ENCODE assay signal across 17 cellular contexts in genomic region chr2:29224693-29225551, GRCh38.
DNase-seq lines count a peak whose midpoint lies in the region; ATAC-seq and TF ChIP-seq lines count a peak whose summit lies in the region.
"Had no signal": no experiment of that assay in that cellular context is flagged by ENCODE, and none has a peak within 500 bp of the region (broad histone marks: within the 10 kb centered on the region; RNA-seq: fewer than 3 reads in every experiment).

No MANE protein-coding gene starts in this region.

- no peak for TF ChIP-seq POLR2A in breast epithelium (IDR thresholded peaks at IDR 0.05)

- DNase-seq in CD14-positive monocyte (ENCODE audit: low spot score) (peak; percentile 38), H7 (peak; percentile 14), breast epithelium (ENCODE audit: low spot score in 2 of 2) (peak in 1 of 2 donors; percentile 47), sciatic nerve (ENCODE audit: low spot score) (peak; percentile 54), left lung (no peak), RKO (ENCODE audit: low spot score) (no peak)
- DNase-seq in stimulated activated CD4-positive, alpha-beta T cell treated with anti-CD3 and anti-CD28 coated beads, Interleukin-2, amount 100 ng/mL, for 24 hours = no peak
- DNase-seq: CD8-positive, alpha-beta memory T cell; GF-D8; NCI-H1417 treated with DMSO at 0.1 percent for 48 hours; NCI-H1930; NCI-H774; Right ventricle myocardium superior had no signal

- H3K9me3 ChIP-seq in breast epithelium (no peaks in the 10 kb centered on the region), left lung (no peaks in the 10 kb centered on the region)
- H3K9me3 ChIP-seq: BE2C had no signal

- H3K4me3 ChIP-seq in H7 (ENCODE audit: insufficient read depth, low read depth, low read length) (no peak overlapping the region), breast epithelium (no peak overlapping the region), left lung (no peak overlapping the region)
- H3K4me3 ChIP-seq: GM23248, K562 had no signal

- TF ChIP-seq CTCF in CD14-positive monocyte (IDR thresholded peaks at IDR 0.05) (no peak), breast epithelium (IDR thresholded peaks at IDR 0.05) (no peak), left lung (IDR thresholded peaks at IDR 0.05) (no peak)

- H3K27ac Mint-ChIP-seq in CD14-positive monocyte = no peak overlapping the region
- H3K27ac Mint-ChIP-seq: CD8-positive, alpha-beta memory T cell had no signal

- ATAC-seq in sciatic nerve (no peak), left lung (no peak)
- ATAC-seq: K562, Panc1 had no signal

- H3K9me3 Mint-ChIP-seq in CD14-positive monocyte = no peaks in the 10 kb centered on the region

- H3K27ac ChIP-seq in breast epithelium (peak overlapping the region; percentile 37 to 55), left lung (no peak overlapping the region)
- H3K27ac ChIP-seq: GM23248 had no signal

- H3K27me3 ChIP-seq in H7 (ENCODE audit: control insufficient read depth, insufficient read depth, low read length) (no peaks in the 10 kb centered on the region), breast epithelium (peaks cover 0 to 7% of the 10 kb centered on the region in 2 donors), left lung (peaks cover 0 to 50% of the 10 kb centered on the region in 2 donors)
- H3K27me3 ChIP-seq: BE2C had no signal

- peaks cover 10% of the 10 kb centered on the region for H3K4me1 Mint-ChIP-seq in CD14-positive monocyte
- H3K4me1 Mint-ChIP-seq: CD8-positive, alpha-beta memory T cell had no signal

- no peak overlapping the region for H3K4me3 Mint-ChIP-seq in CD14-positive monocyte
- H3K4me3 Mint-ChIP-seq: CD8-positive, alpha-beta memory T cell had no signal

- H3K36me3 ChIP-seq in H7 (replicated peaks; ENCODE audit: control insufficient read depth, insufficient read depth, low read length) (no peaks in the 10 kb centered on the region), breast epithelium (no peaks in the 10 kb centered on the region), left lung (no peaks in the 10 kb centered on the region)
- H3K36me3 ChIP-seq: BE2C had no signal

- intact Hi-C loops in CD14-positive monocyte (cut with micrococcal nuclease) = no loop called here
- intact Hi-C loops in breast epithelium (cut with DNase I; ENCODE audit: low total_unique reads) = no loop called here
- intact Hi-C loops in sciatic nerve (cut with DNase I) = no loop called here
- intact Hi-C loops in left lung (cut with DNase I) = no loop called here

- H3K4me1 ChIP-seq in breast epithelium = no peaks in the 10 kb centered on the region
- H3K4me1 ChIP-seq in left lung = no peaks in the 10 kb centered on the region

- H3K27me3 Mint-ChIP-seq in CD14-positive monocyte (ENCODE audit: low read depth in 3 of 3) = peaks cover 20 to 43% (median 24%) of the 10 kb centered on the region in 3 donors

- no peaks in the 10 kb centered on the region for H3K36me3 Mint-ChIP-seq in CD14-positive monocyte
- H3K36me3 Mint-ChIP-seq: CD8-positive, alpha-beta memory T cell had no signal

Comparison
In these comparisons a context has a peak if more than half of its experiments do, and no peak if none do; other contexts are left out.
1. DNase-seq: peak in CD14-positive monocyte (single experiment), H7 (single experiment) and sciatic nerve (single experiment); none in left lung (0 of 2), stimulated activated CD4-positive, alpha-beta T cell treated with anti-CD3 and anti-CD28 coated beads, Interleukin-2, amount 100 ng/mL, for 24 hours (0 of 2) and RKO (single experiment).
2. H3K27ac ChIP-seq: peak in breast epithelium (2 of 2); none in left lung (0 of 2).